In the genomic region with DNA sequence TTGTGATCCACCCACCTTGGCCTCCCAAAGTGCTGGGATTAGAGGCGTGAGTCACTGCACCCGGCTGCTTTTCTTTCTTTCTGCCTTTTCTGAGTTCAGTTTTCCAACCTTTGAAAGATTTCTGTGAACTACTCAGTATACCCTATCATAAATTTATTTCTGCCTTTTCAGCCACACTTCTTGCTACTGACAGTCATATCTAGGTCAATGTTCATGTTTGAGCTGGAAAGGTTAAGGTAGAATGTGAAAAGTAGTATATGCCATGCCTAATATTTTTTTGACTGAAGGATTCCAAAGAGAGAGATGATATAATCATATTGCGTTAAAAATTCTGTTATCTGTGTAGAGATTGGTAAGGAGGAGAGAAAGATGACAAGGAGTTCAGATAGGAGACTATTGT, we compare ENCODE assay signal across 3 cellular contexts.
"Had no signal": no experiment of that assay in that cellular context is flagged by ENCODE, and none has a peak within 500 bp of the region (broad histone marks: within the 10 kb centered on the region; RNA-seq: fewer than 3 reads in every experiment).

No MANE protein-coding gene starts in this region.

- DNase-seq: GDM1, GF-D8 had no signal

- ATAC-seq: GM12878 had no signal
